Comparison of ENCODE assay signal across 8 cellular contexts in the genomic region with DNA sequence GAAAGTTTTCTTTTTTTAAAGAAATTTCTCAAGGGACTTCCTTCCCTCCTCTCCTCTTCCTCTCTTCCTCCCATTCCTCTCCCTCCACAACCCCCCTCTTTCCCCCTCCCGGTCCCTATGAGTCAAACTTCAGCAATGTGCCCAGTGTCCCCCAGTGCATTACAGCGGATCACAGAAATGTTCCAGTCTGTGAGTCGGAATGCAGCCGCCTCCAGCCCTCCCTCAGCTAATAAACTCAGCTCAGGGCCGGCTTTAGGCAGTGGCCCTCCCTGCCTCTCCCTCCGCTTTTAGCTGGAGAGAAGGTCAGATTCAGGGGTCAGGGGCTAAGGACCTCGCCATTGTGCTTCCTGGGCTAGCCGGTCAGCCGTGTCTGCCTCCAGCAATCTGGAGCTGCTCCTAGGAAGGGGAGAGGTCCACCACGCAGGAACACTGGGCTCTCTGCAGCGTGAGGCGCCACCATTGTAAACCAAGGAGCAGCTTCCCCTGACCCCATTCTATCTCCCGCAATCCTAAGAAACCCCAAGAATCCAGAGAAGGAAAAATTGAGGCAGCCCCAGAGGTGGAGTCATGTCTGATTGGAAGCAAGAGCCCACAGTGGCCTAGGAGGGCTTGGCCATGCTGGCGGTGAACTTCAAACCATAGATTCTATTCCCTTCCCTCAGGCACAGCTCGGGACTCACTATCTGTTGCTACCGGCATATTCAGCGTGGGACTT. TPM values are rescaled to one million over a fixed set of nuclear protein-coding genes. Genes with fewer than 3 reads are reported as not detected.
DNase-seq lines count a peak whose midpoint lies in the region; FAIRE-seq and TF ChIP-seq lines count a peak whose summit lies in the region.

No MANE protein-coding gene starts in this region.

- H3K4me1 ChIP-seq in mammary epithelial cell (ENCODE audit: insufficient read depth, low read length) (peaks cover 54% of the 10 kb centered on the region), small intestine (ENCODE audit: control insufficient read depth in 2 of 2, insufficient read depth in 1 of 2, low read depth in 1 of 2, low read length in 1 of 2) (peaks cover 0 to 31% of the 10 kb centered on the region in 2 donors)

- no peak for FAIRE-seq in small intestine (lab: Jason Lieb, UNC)

- intact Hi-C loops in mammary epithelial cell (cut with micrococcal nuclease) = no loop called here

- H2AFZ ChIP-seq in mammary epithelial cell (ENCODE audit: low read depth, low read length) = peak overlapping the region; percentile 87

- CTCF ChIA-PET in mammary epithelial cell (lab: Charles Lee; ENCODE audit: low non-redundant PET) = no interaction called here

- peaks cover 50% of the 10 kb centered on the region for H3K79me2 ChIP-seq in mammary epithelial cell (ENCODE audit: insufficient read depth, low read length)

- H3K4me3 ChIP-seq in mammary epithelial cell (replicated peaks in 1 of 3; ENCODE audit: insufficient read depth in 1 of 3, low read depth in 2 of 3, low read length in 3 of 3) = peak overlapping the region; percentile 30 to 79 (median 71)
- H3K4me3 ChIP-seq in small intestine (ENCODE audit: low read depth in 1 of 2, low read length in 2 of 2) = no peak overlapping the region

- TF ChIP-seq CTCF in mammary epithelial cell (conservative IDR thresholded peaks at IDR 0.05 in 1 of 2, IDR thresholded peaks at IDR 0.05 in 1 of 2; ENCODE audit: extremely low read depth in 1 of 2, insufficient read depth in 1 of 2, low read depth in 1 of 2, low read length in 2 of 2) = no peak

- DNase-seq in GF-D8 (lab: John Stamatoyannopoulos, UW) (peak; percentile 34), NCI-H69 (lab: John Stamatoyannopoulos, UW) (peak; percentile 31), mammary epithelial cell (peak; percentile 85), islet precursor cell (peak; percentile 100), small intestine (peak; percentile 58), NCI-H1092 treated with DMSO at 0.1 percent for 48 hours (lab: John Stamatoyannopoulos, UW) (no peak), germinal center (ENCODE audit: low spot score) (no peak), NCI-H526 (lab: John Stamatoyannopoulos, UW) (no peak)

- TSS peak; percentile 61 for BruUV-seq in mammary epithelial cell (replicated peaks; lab: Mats Ljungman, UMichigan)

- in situ Hi-C loops in mammary epithelial cell (cut with MboI; ENCODE audit: low sequenced_read_pairs in 2 of 2) = no loop called here

- H3K9ac ChIP-seq in mammary epithelial cell (ENCODE audit: insufficient read depth, low read length) = peak overlapping the region; percentile 58

- dilution Hi-C loops in mammary epithelial cell (cut with HindIII; ENCODE audit: low sequenced_read_pairs) = no loop called here

- no peaks in the 10 kb centered on the region for H4K20me1 ChIP-seq in mammary epithelial cell (ENCODE audit: insufficient read depth, low read length)

- no peaks in the 10 kb centered on the region for H3K9me3 ChIP-seq in mammary epithelial cell (replicated peaks; ENCODE audit: insufficient read depth, low read length)
- no peaks in the 10 kb centered on the region for H3K9me3 ChIP-seq in small intestine (ENCODE audit: control insufficient read depth, low read depth)

- H3K36me3 ChIP-seq in mammary epithelial cell (ENCODE audit: insufficient read depth, low read length) (no peaks in the 10 kb centered on the region), small intestine (ENCODE audit: control insufficient read depth in 2 of 2, insufficient read depth in 2 of 2, low read length in 2 of 2) (no peaks in the 10 kb centered on the region)

- H3K27me3 ChIP-seq in mammary epithelial cell (ENCODE audit: insufficient read depth, low read length) (no peaks in the 10 kb centered on the region), small intestine (ENCODE audit: control insufficient read depth in 2 of 2, insufficient read depth in 2 of 2, low read length in 2 of 2) (no peaks in the 10 kb centered on the region)

- WGBS in mammary epithelial cell (ENCODE audit: low coverage, missing lambda C conversion rate) = 3% methylated on average over 15 of the region's 17 CpGs
- 28 to 53% (median 39%) methylated on average over 17 of the region's 17 CpGs for WGBS in small intestine, 3 donors

- H3K4me2 ChIP-seq in mammary epithelial cell (ENCODE audit: insufficient read depth, low read depth, low read length) = peak overlapping the region; percentile 88

- peak overlapping the region; percentile 78 for H3K27ac ChIP-seq in mammary epithelial cell (ENCODE audit: insufficient read depth, low read depth, low read length)
- peak overlapping the region in 1 of 2 donors; percentile 93 for H3K27ac ChIP-seq in small intestine (ENCODE audit: low read depth in 1 of 2, low read length in 1 of 2)

RNA-seq across cellular contexts. Expression of a gene that starts 1.1 kb away (rescaled TPM):
- 10 to 100 TPM; 17.7 to 72.1 TPM for total RNA-seq in mammary epithelial cell
- polyA plus RNA-seq in mammary epithelial cell = 30.5 TPM
- polyA minus RNA-seq in mammary epithelial cell = 96.1 TPM
- 10 to 100 TPM in 1 of 3 donors, 1 to 10 TPM in 2; 2.2 to 30.3 (median 6.2) TPM for polyA plus RNA-seq in small intestine

RNA-seq across cellular contexts. Expression of a gene that starts 47.8 kb away (rescaled TPM):
- total RNA-seq in mammary epithelial cell = 10 to 100 TPM; 22.0 to 29.3 TPM
- polyA plus RNA-seq in mammary epithelial cell (11.8 TPM), small intestine (10 to 100 TPM in 1 of 3 donors, 1 to 10 TPM in 2; 5.1 to 12.1 (median 5.4) TPM)
- 22.0 TPM for polyA minus RNA-seq in mammary epithelial cell

Comparison
In these comparisons a context has a peak if more than half of its experiments do, and no peak if none do; other contexts are left out.
1. DNase-seq: peak in GF-D8 (single experiment), NCI-H69 (single experiment), mammary epithelial cell (single experiment), islet precursor cell (single experiment) and small intestine (single experiment); none in NCI-H1092 treated with DMSO at 0.1 percent for 48 hours (single experiment), germinal center (single experiment) and NCI-H526 (0 of 2).
2. H3K4me3 ChIP-seq: peak in mammary epithelial cell (3 of 3); none in small intestine (0 of 2).